ENCODE assay signal across 15 cellular contexts in the genomic region with DNA sequence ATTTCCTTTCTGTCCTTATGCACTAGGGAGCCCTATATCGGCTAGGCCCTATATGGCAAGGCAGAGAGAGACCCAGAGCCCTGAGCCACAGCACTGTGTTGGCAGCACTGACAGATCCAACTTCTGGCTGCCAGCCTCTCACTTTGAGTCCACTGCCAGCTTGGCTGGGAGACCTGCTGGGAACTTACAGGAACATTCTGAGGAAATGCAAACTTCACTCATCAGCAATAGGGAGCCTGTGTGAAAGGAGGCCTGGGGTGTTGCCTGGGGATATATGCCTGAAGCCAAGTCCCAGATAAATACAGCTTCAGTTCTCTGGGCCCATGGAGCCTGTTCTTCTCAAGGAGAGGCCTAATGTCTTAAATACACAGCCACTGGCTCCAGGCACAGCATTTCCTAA.
DNase-seq lines count a peak whose midpoint lies in the region; ATAC-seq and TF ChIP-seq lines count a peak whose summit lies in the region.
"Had no signal": no experiment of that assay in that cellular context is flagged by ENCODE, and none has a peak within 500 bp of the region (broad histone marks: within the 10 kb centered on the region; RNA-seq: fewer than 3 reads in every experiment).

No MANE protein-coding gene starts in this region.

- no peaks in the 10 kb centered on the region for H3K36me3 ChIP-seq in adipocyte (ENCODE audit: control insufficient read depth, insufficient read depth, low read length, severe bottlenecking)
- no peaks in the 10 kb centered on the region for H3K36me3 ChIP-seq in upper lobe of left lung
- no peaks in the 10 kb centered on the region for H3K36me3 ChIP-seq in HAP-1 (replicated peaks)
- H3K36me3 ChIP-seq: SJCRH30 had no signal

- intact Hi-C loops in cardiac septum (cut with DNase I): no loop called here

- in situ Hi-C loops in HAP-1 (cut with MboI; ENCODE audit: low sequenced_read_pairs): no loop called here

- H3K4me1 ChIP-seq in adipocyte (ENCODE audit: control insufficient read depth, insufficient read depth, low read length) (peaks cover 9% of the 10 kb centered on the region), upper lobe of left lung (peaks cover 0 to 41% (median 29%) of the 10 kb centered on the region in 4 donors), HAP-1 (no peaks in the 10 kb centered on the region)

- WGBS in upper lobe of left lung, 2 donors: 88 to 93% methylated on average over 1 of the region's 1 CpG

- H3K9me3 ChIP-seq in adipocyte (ENCODE audit: control insufficient read depth, low read length) (no peaks in the 10 kb centered on the region), upper lobe of left lung (no peaks in the 10 kb centered on the region), HAP-1 (no peaks in the 10 kb centered on the region)
- H3K9me3 ChIP-seq: mucosa of descending colon, SJCRH30 had no signal

- no peak for TF ChIP-seq POLR2A in upper lobe of left lung (IDR thresholded peaks at IDR 0.05)

- TF ChIP-seq EP300 in upper lobe of left lung (IDR thresholded peaks at IDR 0.05): no peak

- H3K27me3 ChIP-seq in adipocyte (replicated peaks; ENCODE audit: control insufficient read depth, insufficient read depth, low read length) (no peaks in the 10 kb centered on the region), upper lobe of left lung (no peaks in the 10 kb centered on the region), HAP-1 (ENCODE audit: low read depth) (no peaks in the 10 kb centered on the region)
- H3K27me3 ChIP-seq: SJCRH30 had no signal

- H3K4me3 ChIP-seq in adipocyte (ENCODE audit: low read length) (no peak overlapping the region), upper lobe of left lung (no peak overlapping the region), HAP-1 (no peak overlapping the region)
- H3K4me3 ChIP-seq: mucosa of descending colon, SJCRH30 had no signal

- peak overlapping the region; percentile 36 for H3K9ac ChIP-seq in adipocyte (ENCODE audit: low read length)
- H3K9ac ChIP-seq: KMS-11 had no signal

- TF ChIP-seq CTCF in upper lobe of left lung (IDR thresholded peaks at IDR 0.05): no peak

- no peak for ATAC-seq in upper lobe of left lung (ENCODE audit: low FRiP score in 2 of 2)
- ATAC-seq: mucosa of descending colon; stimulated activated effector memory CD8-positive, alpha-beta T cell treated with anti-CD3 and anti-CD28 coated beads, Interleukin-12 subunit alpha, Interleukin-12 subunit beta, amount 100 ng/mL, for 72 hours had no signal

- DNase-seq in adipocyte (ENCODE audit: low read depth): no peak
- peak; percentile 80 for DNase-seq in cardiac septum (ENCODE audit: low spot score)
- peak in 39 of 56 donors; percentile 3 to 67 (median 28) for DNase-seq in nucleus accumbens (lab: John Stamatoyannopoulos, UW)
- DNase-seq in upper lobe of left lung: peak in 1 of 2 donors; percentile 71
- no peak for DNase-seq in amniotic stem cell (lab: John Stamatoyannopoulos, UW)
- no peak for DNase-seq in HAP-1 (ENCODE audit: low spot score in 2 of 2)
- no peak for DNase-seq in NOMO-1 treated with dmso at 0.1 percent for 144 hours (lab: John Stamatoyannopoulos, UW; ENCODE audit: unreplicated experiment)
- DNase-seq: CD4-positive, alpha-beta T cell; mucosa of descending colon; NCI-H1694; NCI-H526; SJCRH30; stimulated activated CD4-positive, alpha-beta T cell treated with anti-CD3 and anti-CD28 coated beads, Interleukin-4, amount 100 ng/mL, for 1 hour had no signal

- H3K27ac ChIP-seq in upper lobe of left lung: peak overlapping the region; percentile 20 to 65 (median 56)
- H3K27ac ChIP-seq: KMS-11, SJCRH30 had no signal

Comparison
In these comparisons a context has a peak if more than half of its experiments do, and no peak if none do; other contexts are left out.
1. DNase-seq: peak in cardiac septum (single experiment) and nucleus accumbens (39 of 56); none in adipocyte (single experiment), amniotic stem cell (single experiment), HAP-1 (0 of 2) and NOMO-1 treated with dmso at 0.1 percent for 144 hours (single experiment).